ENCODE assay signal across 12 cellular contexts in the genomic region with DNA sequence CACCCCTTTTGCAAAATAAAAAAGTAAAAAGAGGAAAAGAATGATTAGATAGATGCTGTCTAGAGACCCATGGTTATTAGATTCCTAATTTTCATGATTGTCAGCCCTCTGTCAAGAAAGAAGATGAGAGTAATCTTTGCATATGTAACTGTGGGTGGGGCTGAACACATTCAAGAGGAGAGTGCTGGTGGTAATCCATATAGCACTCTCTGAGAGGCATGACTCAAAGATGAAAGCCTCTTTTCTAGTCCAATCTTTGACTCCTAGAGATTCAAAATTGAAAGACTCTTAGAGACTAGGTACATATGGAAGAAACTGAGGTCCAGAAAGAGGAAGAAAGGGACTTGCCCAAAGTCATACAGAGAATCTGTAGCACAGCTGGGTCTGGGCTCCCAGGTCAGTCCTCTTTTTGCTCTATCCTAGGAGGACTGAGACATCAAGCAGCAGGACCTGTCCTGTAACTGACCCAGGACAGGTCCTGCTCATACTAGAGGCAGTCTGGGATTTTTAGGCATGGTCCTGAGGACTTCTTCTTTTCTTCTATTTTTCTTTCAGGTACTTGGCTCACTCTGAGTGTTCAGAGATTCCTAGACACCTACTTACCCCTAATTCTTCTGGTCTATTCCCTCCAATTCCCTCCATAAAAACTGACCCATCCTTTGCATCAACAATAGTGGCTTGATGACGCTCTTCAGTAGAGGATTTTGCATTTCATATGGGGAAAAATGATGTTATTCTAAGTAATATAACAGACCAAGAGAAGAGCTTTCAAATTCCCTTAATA. TPM values are rescaled to one million over a fixed set of nuclear protein-coding genes. Genes with fewer than 3 reads are reported as not detected.
DNase-seq lines count a peak whose midpoint lies in the region; ATAC-seq lines count a peak whose summit lies in the region.
"Had no signal": no experiment of that assay in that cellular context is flagged by ENCODE, and none has a peak within 500 bp of the region (broad histone marks: within the 10 kb centered on the region; RNA-seq: fewer than 3 reads in every experiment).

No MANE protein-coding gene starts in this region.

- CTCF ChIA-PET in activated CD4-positive, alpha-beta memory T cell treated with anti-CD3 and anti-CD28 coated beads, Interleukin-2, amount 10 ng/mL, durations not matched to agents 7 days and 5 days (lab: Charles Lee) = interaction anchor here (0.9 to 2.2 kb wide), 3 partner anchors 10 to 15 kb away, joined by 3 to 10 read pairs (median 4); no protein-coding TSS in a partner anchor

- POLR2A ChIA-PET in activated CD4-positive, alpha-beta memory T cell treated with anti-CD3 and anti-CD28 coated beads, Interleukin-2, amount 10 ng/mL, durations not matched to agents 7 days and 5 days (lab: Charles Lee) = interaction anchor here (0.8 to 1.7 kb wide), 4 partner anchors 10 to 360 kb away, joined by 3 to 6 read pairs (median 3); no protein-coding TSS in a partner anchor

- peak overlapping the region; percentile 85 for H3K27ac Mint-ChIP-seq in activated CD4-positive, alpha-beta memory T cell treated with anti-CD3 and anti-CD28 coated beads, Interleukin-2, amount 10 ng/mL, durations not matched to agents 7 days and 5 days
- H3K27ac Mint-ChIP-seq in stimulated activated memory B cell treated with anti-CD40 and anti-IgM and Interleukin-4, amounts not matched to agents 10 μg/mL and 1 μg/mL and 100 μg/mL, for 72 hours = peak overlapping the region; percentile 92

- DNase-seq in NOMO-1 treated with DMSO at 0.1 percent for 48 hours (lab: John Stamatoyannopoulos, UW; ENCODE audit: unreplicated experiment) = peak; percentile 38
- no peak for DNase-seq in NOMO-1 treated with dmso at 0.1 percent for 144 hours (lab: John Stamatoyannopoulos, UW; ENCODE audit: unreplicated experiment)
- no peak for DNase-seq in activated CD4-positive, alpha-beta memory T cell treated with anti-CD3 and anti-CD28 coated beads, Interleukin-2, amount 10 ng/mL, durations not matched to agents 7 days and 5 days
- DNase-seq in RKO (ENCODE audit: low spot score) = no peak
- DNase-seq in stimulated activated naive CD4-positive, alpha-beta T cell treated with Interleukin-2 at 50 U/mL for 16 hours (lab: John Stamatoyannopoulos, UW) = no peak
- no peak for DNase-seq in activated CD4-positive, CD25-positive, alpha-beta regulatory T cell (lab: John Stamatoyannopoulos, UW)
- DNase-seq: activated CD4-positive, alpha-beta T cell treated with anti-CD3 and anti-CD28 coated beads, Interleukin-2, amount 50 U/mL, for 1 hour; effector CD4-positive, alpha-beta T cell; stimulated activated CD4-positive, alpha-beta T cell treated with anti-CD3 and anti-CD28 coated beads, Interleukin-2, amount 100 ng/mL, for 48 hours had no signal

- H3K4me1 Mint-ChIP-seq in activated CD4-positive, alpha-beta memory T cell treated with anti-CD3 and anti-CD28 coated beads, Interleukin-2, amount 10 ng/mL, durations not matched to agents 7 days and 5 days = peaks cover 95% of the 10 kb centered on the region
- peaks cover 79% of the 10 kb centered on the region for H3K4me1 Mint-ChIP-seq in stimulated activated memory B cell treated with anti-CD40 and anti-IgM and Interleukin-4, amounts not matched to agents 10 μg/mL and 1 μg/mL and 100 μg/mL, for 72 hours

- no peaks in the 10 kb centered on the region for H3K27me3 Mint-ChIP-seq in activated CD4-positive, alpha-beta memory T cell treated with anti-CD3 and anti-CD28 coated beads, Interleukin-2, amount 10 ng/mL, durations not matched to agents 7 days and 5 days
- no peaks in the 10 kb centered on the region for H3K27me3 Mint-ChIP-seq in stimulated activated memory B cell treated with anti-CD40 and anti-IgM and Interleukin-4, amounts not matched to agents 10 μg/mL and 1 μg/mL and 100 μg/mL, for 72 hours

- peak; percentile 29 for ATAC-seq in HG02759 (IDR thresholded peaks at IDR 0.05; ENCODE audit: unreplicated experiment)
- ATAC-seq in stimulated activated memory B cell treated with anti-CD40 and anti-IgM and Interleukin-4, amounts not matched to agents 10 μg/mL and 1 μg/mL and 100 μg/mL, for 72 hours = peak; percentile 41

- peaks cover 39% of the 10 kb centered on the region for H3K36me3 Mint-ChIP-seq in activated CD4-positive, alpha-beta memory T cell treated with anti-CD3 and anti-CD28 coated beads, Interleukin-2, amount 10 ng/mL, durations not matched to agents 7 days and 5 days (ENCODE audit: low read depth)
- peaks cover 12% of the 10 kb centered on the region for H3K36me3 Mint-ChIP-seq in stimulated activated memory B cell treated with anti-CD40 and anti-IgM and Interleukin-4, amounts not matched to agents 10 μg/mL and 1 μg/mL and 100 μg/mL, for 72 hours

- H3K9me3 Mint-ChIP-seq in activated CD4-positive, alpha-beta memory T cell treated with anti-CD3 and anti-CD28 coated beads, Interleukin-2, amount 10 ng/mL, durations not matched to agents 7 days and 5 days = no peaks in the 10 kb centered on the region
- H3K9me3 Mint-ChIP-seq in stimulated activated memory B cell treated with anti-CD40 and anti-IgM and Interleukin-4, amounts not matched to agents 10 μg/mL and 1 μg/mL and 100 μg/mL, for 72 hours = peaks cover 2% of the 10 kb centered on the region

- H3K4me3 Mint-ChIP-seq in activated CD4-positive, alpha-beta memory T cell treated with anti-CD3 and anti-CD28 coated beads, Interleukin-2, amount 10 ng/mL, durations not matched to agents 7 days and 5 days = peak overlapping the region; percentile 68
- H3K4me3 Mint-ChIP-seq in stimulated activated memory B cell treated with anti-CD40 and anti-IgM and Interleukin-4, amounts not matched to agents 10 μg/mL and 1 μg/mL and 100 μg/mL, for 72 hours = peak overlapping the region; percentile 74

RNA-seq across cellular contexts. Expression of a gene that starts 23.8 kb away (rescaled TPM):
- total RNA-seq in activated CD4-positive, alpha-beta memory T cell treated with anti-CD3 and anti-CD28 coated beads, Interleukin-2, amount 10 ng/mL, durations not matched to agents 7 days and 5 days = not detected
- total RNA-seq: A172 had no signal
